1 cellular context compared by ENCODE assay signal in the genomic region with DNA sequence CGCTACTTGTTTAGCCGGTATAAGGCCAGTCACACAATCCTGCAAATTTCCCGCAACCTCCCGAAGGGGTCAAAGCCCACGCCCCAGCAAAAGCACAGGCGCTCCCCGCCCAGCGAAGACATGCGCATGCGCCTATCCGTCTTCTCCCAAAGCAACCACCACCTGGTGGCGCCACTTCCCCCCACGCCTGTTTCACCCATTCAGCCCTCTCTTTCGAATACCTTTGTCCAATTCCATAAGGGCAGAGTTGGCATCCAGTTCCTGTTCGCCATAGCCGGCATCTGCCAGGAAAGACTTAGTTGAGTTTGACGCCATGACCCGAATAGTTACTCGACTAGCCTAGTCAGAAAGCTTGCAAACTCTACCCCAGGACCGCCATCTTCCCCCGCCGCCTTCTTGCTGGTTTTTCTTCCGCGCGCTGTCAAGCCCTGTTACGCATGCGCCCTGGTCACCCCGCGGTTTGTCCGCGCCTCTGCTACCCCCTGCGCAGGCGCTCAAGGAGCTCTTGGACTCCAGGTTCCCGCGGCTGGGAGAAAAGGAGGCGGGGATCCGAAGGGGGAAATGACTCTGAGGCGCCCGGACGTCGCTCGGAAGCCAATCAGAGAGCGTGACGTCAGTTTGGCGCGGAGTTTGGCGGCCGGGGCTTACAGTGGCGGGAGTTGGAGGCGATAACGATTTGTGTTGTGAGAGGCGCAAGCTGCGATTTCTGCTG.
TF ChIP-seq lines count a peak whose summit lies in the region.

A gene with protein sequence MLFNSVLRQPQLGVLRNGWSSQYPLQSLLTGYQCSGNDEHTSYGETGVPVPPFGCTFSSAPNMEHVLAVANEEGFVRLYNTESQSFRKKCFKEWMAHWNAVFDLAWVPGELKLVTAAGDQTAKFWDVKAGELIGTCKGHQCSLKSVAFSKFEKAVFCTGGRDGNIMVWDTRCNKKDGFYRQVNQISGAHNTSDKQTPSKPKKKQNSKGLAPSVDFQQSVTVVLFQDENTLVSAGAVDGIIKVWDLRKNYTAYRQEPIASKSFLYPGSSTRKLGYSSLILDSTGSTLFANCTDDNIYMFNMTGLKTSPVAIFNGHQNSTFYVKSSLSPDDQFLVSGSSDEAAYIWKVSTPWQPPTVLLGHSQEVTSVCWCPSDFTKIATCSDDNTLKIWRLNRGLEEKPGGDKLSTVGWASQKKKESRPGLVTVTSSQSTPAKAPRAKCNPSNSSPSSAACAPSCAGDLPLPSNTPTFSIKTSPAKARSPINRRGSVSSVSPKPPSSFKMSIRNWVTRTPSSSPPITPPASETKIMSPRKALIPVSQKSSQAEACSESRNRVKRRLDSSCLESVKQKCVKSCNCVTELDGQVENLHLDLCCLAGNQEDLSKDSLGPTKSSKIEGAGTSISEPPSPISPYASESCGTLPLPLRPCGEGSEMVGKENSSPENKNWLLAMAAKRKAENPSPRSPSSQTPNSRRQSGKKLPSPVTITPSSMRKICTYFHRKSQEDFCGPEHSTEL (plus strand): TSS at position 626 of the 712 bp plus-strand sequence. CDS start 143 bp downstream, outside the sequence.
A gene with protein sequence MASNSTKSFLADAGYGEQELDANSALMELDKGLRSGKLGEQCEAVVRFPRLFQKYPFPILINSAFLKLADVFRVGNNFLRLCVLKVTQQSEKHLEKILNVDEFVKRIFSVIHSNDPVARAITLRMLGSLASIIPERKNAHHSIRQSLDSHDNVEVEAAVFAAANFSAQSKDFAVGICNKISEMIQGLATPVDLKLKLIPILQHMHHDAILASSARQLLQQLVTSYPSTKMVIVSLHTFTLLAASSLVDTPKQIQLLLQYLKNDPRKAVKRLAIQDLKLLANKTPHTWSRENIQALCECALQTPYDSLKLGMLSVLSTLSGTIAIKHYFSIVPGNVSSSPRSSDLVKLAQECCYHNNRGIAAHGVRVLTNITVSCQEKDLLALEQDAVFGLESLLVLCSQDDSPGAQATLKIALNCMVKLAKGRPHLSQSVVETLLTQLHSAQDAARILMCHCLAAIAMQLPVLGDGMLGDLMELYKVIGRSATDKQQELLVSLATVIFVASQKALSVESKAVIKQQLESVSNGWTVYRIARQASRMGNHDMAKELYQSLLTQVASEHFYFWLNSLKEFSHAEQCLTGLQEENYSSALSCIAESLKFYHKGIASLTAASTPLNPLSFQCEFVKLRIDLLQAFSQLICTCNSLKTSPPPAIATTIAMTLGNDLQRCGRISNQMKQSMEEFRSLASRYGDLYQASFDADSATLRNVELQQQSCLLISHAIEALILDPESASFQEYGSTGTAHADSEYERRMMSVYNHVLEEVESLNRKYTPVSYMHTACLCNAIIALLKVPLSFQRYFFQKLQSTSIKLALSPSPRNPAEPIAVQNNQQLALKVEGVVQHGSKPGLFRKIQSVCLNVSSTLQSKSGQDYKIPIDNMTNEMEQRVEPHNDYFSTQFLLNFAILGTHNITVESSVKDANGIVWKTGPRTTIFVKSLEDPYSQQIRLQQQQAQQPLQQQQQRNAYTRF (minus strand): TSS at position 435 of the 712 bp plus-strand sequence. CDS start 120 bp downstream, at position 315.

TF ChIP-seq in HepG2, 621 proteins besides CTCF, POLR2A, EP300 and RAD21 (continued from another document and continues in another):
- TF ChIP-seq, protein P1, sequence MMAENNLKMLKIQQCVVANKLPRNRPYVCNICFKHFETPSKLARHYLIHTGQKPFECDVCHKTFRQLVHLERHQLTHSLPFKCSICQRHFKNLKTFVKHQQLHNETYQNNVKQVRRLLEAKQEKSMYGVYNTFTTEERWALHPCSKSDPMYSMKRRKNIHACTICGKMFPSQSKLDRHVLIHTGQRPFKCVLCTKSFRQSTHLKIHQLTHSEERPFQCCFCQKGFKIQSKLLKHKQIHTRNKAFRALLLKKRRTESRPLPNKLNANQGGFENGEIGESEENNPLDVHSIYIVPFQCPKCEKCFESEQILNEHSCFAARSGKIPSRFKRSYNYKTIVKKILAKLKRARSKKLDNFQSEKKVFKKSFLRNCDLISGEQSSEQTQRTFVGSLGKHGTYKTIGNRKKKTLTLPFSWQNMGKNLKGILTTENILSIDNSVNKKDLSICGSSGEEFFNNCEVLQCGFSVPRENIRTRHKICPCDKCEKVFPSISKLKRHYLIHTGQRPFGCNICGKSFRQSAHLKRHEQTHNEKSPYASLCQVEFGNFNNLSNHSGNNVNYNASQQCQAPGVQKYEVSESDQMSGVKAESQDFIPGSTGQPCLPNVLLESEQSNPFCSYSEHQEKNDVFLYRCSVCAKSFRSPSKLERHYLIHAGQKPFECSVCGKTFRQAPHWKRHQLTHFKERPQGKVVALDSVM (CRISPR knock-in tag; IDR thresholded peaks at IDR 0.05): peak; percentile 27; the same call in 1 of the 2 replicates
- TF ChIP-seq, protein P2, sequence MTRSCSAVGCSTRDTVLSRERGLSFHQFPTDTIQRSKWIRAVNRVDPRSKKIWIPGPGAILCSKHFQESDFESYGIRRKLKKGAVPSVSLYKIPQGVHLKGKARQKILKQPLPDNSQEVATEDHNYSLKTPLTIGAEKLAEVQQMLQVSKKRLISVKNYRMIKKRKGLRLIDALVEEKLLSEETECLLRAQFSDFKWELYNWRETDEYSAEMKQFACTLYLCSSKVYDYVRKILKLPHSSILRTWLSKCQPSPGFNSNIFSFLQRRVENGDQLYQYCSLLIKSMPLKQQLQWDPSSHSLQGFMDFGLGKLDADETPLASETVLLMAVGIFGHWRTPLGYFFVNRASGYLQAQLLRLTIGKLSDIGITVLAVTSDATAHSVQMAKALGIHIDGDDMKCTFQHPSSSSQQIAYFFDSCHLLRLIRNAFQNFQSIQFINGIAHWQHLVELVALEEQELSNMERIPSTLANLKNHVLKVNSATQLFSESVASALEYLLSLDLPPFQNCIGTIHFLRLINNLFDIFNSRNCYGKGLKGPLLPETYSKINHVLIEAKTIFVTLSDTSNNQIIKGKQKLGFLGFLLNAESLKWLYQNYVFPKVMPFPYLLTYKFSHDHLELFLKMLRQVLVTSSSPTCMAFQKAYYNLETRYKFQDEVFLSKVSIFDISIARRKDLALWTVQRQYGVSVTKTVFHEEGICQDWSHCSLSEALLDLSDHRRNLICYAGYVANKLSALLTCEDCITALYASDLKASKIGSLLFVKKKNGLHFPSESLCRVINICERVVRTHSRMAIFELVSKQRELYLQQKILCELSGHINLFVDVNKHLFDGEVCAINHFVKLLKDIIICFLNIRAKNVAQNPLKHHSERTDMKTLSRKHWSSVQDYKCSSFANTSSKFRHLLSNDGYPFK (CRISPR knock-in tag; IDR thresholded peaks at IDR 0.05; ENCODE audit: borderline replicate concordance): peak; percentile 92; the same call in 1 of the 2 replicates
- TF ChIP-seq ZNF501 (CRISPR knock-in tag; IDR thresholded peaks at IDR 0.05): peak; percentile 95
- 0 out of 2 replicates have a peak, but pooled peaks have one; percentile 28 for TF ChIP-seq NFATC3 (CRISPR knock-in tag; IDR thresholded peaks at IDR 0.05)
- TF ChIP-seq NFKB2 (CRISPR knock-in tag; IDR thresholded peaks at IDR 0.05; ENCODE audit: borderline replicate concordance): no peak; the same call in 1 of the 2 replicates
- no peak for TF ChIP-seq ZNF570 (CRISPR knock-in tag; IDR thresholded peaks at IDR 0.05; ENCODE audit: borderline replicate concordance)
- TF ChIP-seq SCMH1 (CRISPR knock-in tag; IDR thresholded peaks at IDR 0.05; ENCODE audit: borderline replicate concordance): no peak
- TF ChIP-seq, protein P3, sequence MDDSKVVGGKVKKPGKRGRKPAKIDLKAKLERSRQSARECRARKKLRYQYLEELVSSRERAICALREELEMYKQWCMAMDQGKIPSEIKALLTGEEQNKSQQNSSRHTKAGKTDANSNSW (CRISPR knock-in tag; IDR thresholded peaks at IDR 0.05; ENCODE audit: borderline replicate concordance): no peak
- TF ChIP-seq, protein P4, sequence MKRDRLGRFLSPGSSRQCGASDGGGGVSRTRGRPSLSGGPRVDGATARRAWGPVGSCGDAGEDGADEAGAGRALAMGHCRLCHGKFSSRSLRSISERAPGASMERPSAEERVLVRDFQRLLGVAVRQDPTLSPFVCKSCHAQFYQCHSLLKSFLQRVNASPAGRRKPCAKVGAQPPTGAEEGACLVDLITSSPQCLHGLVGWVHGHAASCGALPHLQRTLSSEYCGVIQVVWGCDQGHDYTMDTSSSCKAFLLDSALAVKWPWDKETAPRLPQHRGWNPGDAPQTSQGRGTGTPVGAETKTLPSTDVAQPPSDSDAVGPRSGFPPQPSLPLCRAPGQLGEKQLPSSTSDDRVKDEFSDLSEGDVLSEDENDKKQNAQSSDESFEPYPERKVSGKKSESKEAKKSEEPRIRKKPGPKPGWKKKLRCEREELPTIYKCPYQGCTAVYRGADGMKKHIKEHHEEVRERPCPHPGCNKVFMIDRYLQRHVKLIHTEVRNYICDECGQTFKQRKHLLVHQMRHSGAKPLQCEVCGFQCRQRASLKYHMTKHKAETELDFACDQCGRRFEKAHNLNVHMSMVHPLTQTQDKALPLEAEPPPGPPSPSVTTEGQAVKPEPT (CRISPR knock-in tag; IDR thresholded peaks at IDR 0.05; ENCODE audit: low read depth): 0 out of 2 replicates have a peak, but pooled peaks have one; percentile 16
- TF ChIP-seq ZNF83 (CRISPR knock-in tag; IDR thresholded peaks at IDR 0.05; ENCODE audit: borderline replicate concordance): no peak
- TF ChIP-seq HNRNPLL (IDR thresholded peaks at IDR 0.05; ENCODE audit: low read depth, low read length, poor library complexity, severe bottlenecking): peak; percentile 71
- peak; percentile 64; the same call in 1 of the 2 replicates for TF ChIP-seq KLF12 (CRISPR knock-in tag; IDR thresholded peaks at IDR 0.05; ENCODE audit: borderline replicate concordance)
- TF ChIP-seq ELF3 (CRISPR knock-in tag; IDR thresholded peaks at IDR 0.05): peak; percentile 81
- TF ChIP-seq FOXP1 (IDR thresholded peaks at IDR 0.05): no peak
- TF ChIP-seq FOXP1 (CRISPR knock-in tag; IDR thresholded peaks at IDR 0.05): peak; percentile 33; the same call in 1 of the 2 replicates
- peak; percentile 52 for TF ChIP-seq HNRNPH1 (optimal IDR thresholded peaks at IDR 0.05; ENCODE audit: low read depth, low read length)
- TF ChIP-seq, protein P5, sequence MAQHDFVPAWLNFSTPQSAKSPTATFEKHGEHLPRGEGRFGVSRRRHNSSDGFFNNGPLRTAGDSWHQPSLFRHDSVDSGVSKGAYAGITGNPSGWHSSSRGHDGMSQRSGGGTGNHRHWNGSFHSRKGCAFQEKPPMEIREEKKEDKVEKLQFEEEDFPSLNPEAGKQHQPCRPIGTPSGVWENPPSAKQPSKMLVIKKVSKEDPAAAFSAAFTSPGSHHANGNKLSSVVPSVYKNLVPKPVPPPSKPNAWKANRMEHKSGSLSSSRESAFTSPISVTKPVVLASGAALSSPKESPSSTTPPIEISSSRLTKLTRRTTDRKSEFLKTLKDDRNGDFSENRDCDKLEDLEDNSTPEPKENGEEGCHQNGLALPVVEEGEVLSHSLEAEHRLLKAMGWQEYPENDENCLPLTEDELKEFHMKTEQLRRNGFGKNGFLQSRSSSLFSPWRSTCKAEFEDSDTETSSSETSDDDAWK (CRISPR knock-in tag; IDR thresholded peaks at IDR 0.05): no peak
- no peak; the same call in 1 of the 2 replicates for TF ChIP-seq ZNF567 (CRISPR knock-in tag; IDR thresholded peaks at IDR 0.05; ENCODE audit: borderline replicate concordance)
- TF ChIP-seq TARDBP (CRISPR knock-in tag; IDR thresholded peaks at IDR 0.05): peak; percentile 83
- TF ChIP-seq, protein P6, sequence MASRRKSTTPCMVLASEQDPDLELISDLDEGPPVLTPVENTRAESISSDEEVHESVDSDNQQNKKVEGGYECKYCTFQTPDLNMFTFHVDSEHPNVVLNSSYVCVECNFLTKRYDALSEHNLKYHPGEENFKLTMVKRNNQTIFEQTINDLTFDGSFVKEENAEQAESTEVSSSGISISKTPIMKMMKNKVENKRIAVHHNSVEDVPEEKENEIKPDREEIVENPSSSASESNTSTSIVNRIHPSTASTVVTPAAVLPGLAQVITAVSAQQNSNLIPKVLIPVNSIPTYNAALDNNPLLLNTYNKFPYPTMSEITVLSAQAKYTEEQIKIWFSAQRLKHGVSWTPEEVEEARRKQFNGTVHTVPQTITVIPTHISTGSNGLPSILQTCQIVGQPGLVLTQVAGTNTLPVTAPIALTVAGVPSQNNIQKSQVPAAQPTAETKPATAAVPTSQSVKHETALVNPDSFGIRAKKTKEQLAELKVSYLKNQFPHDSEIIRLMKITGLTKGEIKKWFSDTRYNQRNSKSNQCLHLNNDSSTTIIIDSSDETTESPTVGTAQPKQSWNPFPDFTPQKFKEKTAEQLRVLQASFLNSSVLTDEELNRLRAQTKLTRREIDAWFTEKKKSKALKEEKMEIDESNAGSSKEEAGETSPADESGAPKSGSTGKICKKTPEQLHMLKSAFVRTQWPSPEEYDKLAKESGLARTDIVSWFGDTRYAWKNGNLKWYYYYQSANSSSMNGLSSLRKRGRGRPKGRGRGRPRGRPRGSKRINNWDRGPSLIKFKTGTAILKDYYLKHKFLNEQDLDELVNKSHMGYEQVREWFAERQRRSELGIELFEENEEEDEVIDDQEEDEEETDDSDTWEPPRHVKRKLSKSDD (CRISPR knock-in tag; IDR thresholded peaks at IDR 0.05; ENCODE audit: low read depth): peak; percentile 61; the same call in 1 of the 2 replicates
- TF ChIP-seq, protein P7, sequence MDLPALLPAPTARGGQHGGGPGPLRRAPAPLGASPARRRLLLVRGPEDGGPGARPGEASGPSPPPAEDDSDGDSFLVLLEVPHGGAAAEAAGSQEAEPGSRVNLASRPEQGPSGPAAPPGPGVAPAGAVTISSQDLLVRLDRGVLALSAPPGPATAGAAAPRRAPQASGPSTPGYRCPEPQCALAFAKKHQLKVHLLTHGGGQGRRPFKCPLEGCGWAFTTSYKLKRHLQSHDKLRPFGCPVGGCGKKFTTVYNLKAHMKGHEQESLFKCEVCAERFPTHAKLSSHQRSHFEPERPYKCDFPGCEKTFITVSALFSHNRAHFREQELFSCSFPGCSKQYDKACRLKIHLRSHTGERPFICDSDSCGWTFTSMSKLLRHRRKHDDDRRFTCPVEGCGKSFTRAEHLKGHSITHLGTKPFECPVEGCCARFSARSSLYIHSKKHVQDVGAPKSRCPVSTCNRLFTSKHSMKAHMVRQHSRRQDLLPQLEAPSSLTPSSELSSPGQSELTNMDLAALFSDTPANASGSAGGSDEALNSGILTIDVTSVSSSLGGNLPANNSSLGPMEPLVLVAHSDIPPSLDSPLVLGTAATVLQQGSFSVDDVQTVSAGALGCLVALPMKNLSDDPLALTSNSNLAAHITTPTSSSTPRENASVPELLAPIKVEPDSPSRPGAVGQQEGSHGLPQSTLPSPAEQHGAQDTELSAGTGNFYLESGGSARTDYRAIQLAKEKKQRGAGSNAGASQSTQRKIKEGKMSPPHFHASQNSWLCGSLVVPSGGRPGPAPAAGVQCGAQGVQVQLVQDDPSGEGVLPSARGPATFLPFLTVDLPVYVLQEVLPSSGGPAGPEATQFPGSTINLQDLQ (CRISPR knock-in tag; IDR thresholded peaks at IDR 0.05): no peak
- peak; percentile 53; the same call in 1 of the 2 replicates for TF ChIP-seq FOXC1 (CRISPR knock-in tag; IDR thresholded peaks at IDR 0.05; ENCODE audit: borderline replicate concordance)
- TF ChIP-seq ZNF30 (CRISPR knock-in tag; IDR thresholded peaks at IDR 0.05): no peak; the same call in 1 of the 2 replicates
- TF ChIP-seq, protein P8, sequence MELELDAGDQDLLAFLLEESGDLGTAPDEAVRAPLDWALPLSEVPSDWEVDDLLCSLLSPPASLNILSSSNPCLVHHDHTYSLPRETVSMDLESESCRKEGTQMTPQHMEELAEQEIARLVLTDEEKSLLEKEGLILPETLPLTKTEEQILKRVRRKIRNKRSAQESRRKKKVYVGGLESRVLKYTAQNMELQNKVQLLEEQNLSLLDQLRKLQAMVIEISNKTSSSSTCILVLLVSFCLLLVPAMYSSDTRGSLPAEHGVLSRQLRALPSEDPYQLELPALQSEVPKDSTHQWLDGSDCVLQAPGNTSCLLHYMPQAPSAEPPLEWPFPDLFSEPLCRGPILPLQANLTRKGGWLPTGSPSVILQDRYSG (CRISPR knock-in tag; IDR thresholded peaks at IDR 0.05): 0 out of 2 replicates have a peak, but pooled peaks have one; percentile 49
- TF ChIP-seq ZNF672 (CRISPR knock-in tag; IDR thresholded peaks at IDR 0.05): no peak
- TF ChIP-seq KLF13 (CRISPR knock-in tag; IDR thresholded peaks at IDR 0.05): no peak
- TF ChIP-seq ZNF607 (CRISPR knock-in tag; IDR thresholded peaks at IDR 0.05; ENCODE audit: borderline replicate concordance): peak; percentile 70; the same call in 1 of the 2 replicates
- no peak for TF ChIP-seq SYNCRIP (IDR thresholded peaks at IDR 0.05; ENCODE audit: insufficient read depth, low read depth, low read length)
